Comparison of ENCODE assay signal across 8 cellular contexts in genomic region chr6:82040405-82041221, GRCh38.
DNase-seq lines count a peak whose midpoint lies in the region; ATAC-seq and TF ChIP-seq lines count a peak whose summit lies in the region.

No MANE protein-coding gene starts in this region.

- intact Hi-C loops in CD4-positive, alpha-beta T cell (cut with DNase I, micrococcal nuclease) = no loop called here

- no peaks in the 10 kb centered on the region for H3K36me3 Mint-ChIP-seq in CD4-positive, alpha-beta T cell (ENCODE audit: low read depth)

- CTCF ChIA-PET in CD4-positive, alpha-beta T cell (lab: Charles Lee) = no interaction called here

- in situ Hi-C loops in astrocyte of the spinal cord (cut with HindIII; ENCODE audit: low sequenced_read_pairs) = no loop called here

- no peak overlapping the region for H3K4me3 ChIP-seq in astrocyte of the spinal cord (ENCODE audit: low read depth, low read length)

- peak; percentile 32 for TF ChIP-seq CTCF in CD4-positive, alpha-beta T cell (IDR thresholded peaks at IDR 0.05)
- peak; percentile 87 for TF ChIP-seq CTCF in astrocyte of the spinal cord (IDR thresholded peaks at IDR 0.05; ENCODE audit: low read depth, low read length)

- POLR2A ChIA-PET in CD4-positive, alpha-beta T cell (lab: Charles Lee) = no interaction called here

- no peak for DNase-seq in CD4-positive, alpha-beta T cell
- DNase-seq in NCI-H2171 (lab: John Stamatoyannopoulos, UW) = peak; percentile 9
- peak; percentile 75 for DNase-seq in astrocyte of the spinal cord (ENCODE audit: low read depth, low spot score)
- peak; percentile 83 for DNase-seq in inferior parietal cortex (ENCODE audit: extremely low spot score)
- peak in 31 of 49 donors; percentile 2 to 51 (median 25) for DNase-seq in substantia nigra (lab: John Stamatoyannopoulos, UW)
- DNase-seq in central memory CD4-positive, alpha-beta T cell = no peak

- ATAC-seq in CD4-positive, alpha-beta T cell (ENCODE audit: poor library complexity) = no peak
- ATAC-seq in GM18858 (IDR thresholded peaks at IDR 0.05; ENCODE audit: unreplicated experiment) (peak; percentile 79), HG02970 (IDR thresholded peaks at IDR 0.05; ENCODE audit: low FRiP score, unreplicated experiment) (peak; percentile 79)

- H3K27me3 Mint-ChIP-seq in CD4-positive, alpha-beta T cell = no peaks in the 10 kb centered on the region

- H3K4me3 Mint-ChIP-seq in CD4-positive, alpha-beta T cell = no peak overlapping the region

- no peak overlapping the region for H3K27ac ChIP-seq in CD4-positive, alpha-beta T cell (ENCODE audit: low read depth, low read length)
- no peak overlapping the region for H3K27ac ChIP-seq in substantia nigra (ENCODE audit: low read depth, low read length, poor library complexity, severe bottlenecking)

- no peak overlapping the region for H3K27ac Mint-ChIP-seq in CD4-positive, alpha-beta T cell

- no peaks in the 10 kb centered on the region for H3K9me3 ChIP-seq in CD4-positive, alpha-beta T cell (ENCODE audit: control insufficient read depth, low read length)

- no peaks in the 10 kb centered on the region for H3K27me3 ChIP-seq in CD4-positive, alpha-beta T cell (ENCODE audit: control insufficient read depth, insufficient read depth, low read length)

- no peaks in the 10 kb centered on the region for H3K4me1 Mint-ChIP-seq in CD4-positive, alpha-beta T cell (ENCODE audit: low read depth)

- H3K9me3 Mint-ChIP-seq in CD4-positive, alpha-beta T cell = no peaks in the 10 kb centered on the region

Comparison
In these comparisons a context has a peak if more than half of its experiments do, and no peak if none do; other contexts are left out.
1. DNase-seq: peak in NCI-H2171 (single experiment), astrocyte of the spinal cord (single experiment), inferior parietal cortex (single experiment) and substantia nigra (31 of 49); none in CD4-positive, alpha-beta T cell (0 of 10) and central memory CD4-positive, alpha-beta T cell (single experiment).